Comparison of ENCODE assay signal across 1 cellular context in genomic region chr1:82154231-82154630, GRCh38.
TF ChIP-seq lines count a peak whose summit lies in the region.

No MANE protein-coding gene starts in this region.

TF ChIP-seq in GM23338, 12 proteins besides CTCF, POLR2A, EP300 and RAD21 (continued from another document):
- TF ChIP-seq, protein P1, sequence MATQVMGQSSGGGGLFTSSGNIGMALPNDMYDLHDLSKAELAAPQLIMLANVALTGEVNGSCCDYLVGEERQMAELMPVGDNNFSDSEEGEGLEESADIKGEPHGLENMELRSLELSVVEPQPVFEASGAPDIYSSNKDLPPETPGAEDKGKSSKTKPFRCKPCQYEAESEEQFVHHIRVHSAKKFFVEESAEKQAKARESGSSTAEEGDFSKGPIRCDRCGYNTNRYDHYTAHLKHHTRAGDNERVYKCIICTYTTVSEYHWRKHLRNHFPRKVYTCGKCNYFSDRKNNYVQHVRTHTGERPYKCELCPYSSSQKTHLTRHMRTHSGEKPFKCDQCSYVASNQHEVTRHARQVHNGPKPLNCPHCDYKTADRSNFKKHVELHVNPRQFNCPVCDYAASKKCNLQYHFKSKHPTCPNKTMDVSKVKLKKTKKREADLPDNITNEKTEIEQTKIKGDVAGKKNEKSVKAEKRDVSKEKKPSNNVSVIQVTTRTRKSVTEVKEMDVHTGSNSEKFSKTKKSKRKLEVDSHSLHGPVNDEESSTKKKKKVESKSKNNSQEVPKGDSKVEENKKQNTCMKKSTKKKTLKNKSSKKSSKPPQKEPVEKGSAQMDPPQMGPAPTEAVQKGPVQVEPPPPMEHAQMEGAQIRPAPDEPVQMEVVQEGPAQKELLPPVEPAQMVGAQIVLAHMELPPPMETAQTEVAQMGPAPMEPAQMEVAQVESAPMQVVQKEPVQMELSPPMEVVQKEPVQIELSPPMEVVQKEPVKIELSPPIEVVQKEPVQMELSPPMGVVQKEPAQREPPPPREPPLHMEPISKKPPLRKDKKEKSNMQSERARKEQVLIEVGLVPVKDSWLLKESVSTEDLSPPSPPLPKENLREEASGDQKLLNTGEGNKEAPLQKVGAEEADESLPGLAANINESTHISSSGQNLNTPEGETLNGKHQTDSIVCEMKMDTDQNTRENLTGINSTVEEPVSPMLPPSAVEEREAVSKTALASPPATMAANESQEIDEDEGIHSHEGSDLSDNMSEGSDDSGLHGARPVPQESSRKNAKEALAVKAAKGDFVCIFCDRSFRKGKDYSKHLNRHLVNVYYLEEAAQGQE (IDR thresholded peaks at IDR 0.05; ENCODE audit: unreplicated experiment) = no peak
